Comparison of ENCODE assay signal across 8 cellular contexts in the genomic region with DNA sequence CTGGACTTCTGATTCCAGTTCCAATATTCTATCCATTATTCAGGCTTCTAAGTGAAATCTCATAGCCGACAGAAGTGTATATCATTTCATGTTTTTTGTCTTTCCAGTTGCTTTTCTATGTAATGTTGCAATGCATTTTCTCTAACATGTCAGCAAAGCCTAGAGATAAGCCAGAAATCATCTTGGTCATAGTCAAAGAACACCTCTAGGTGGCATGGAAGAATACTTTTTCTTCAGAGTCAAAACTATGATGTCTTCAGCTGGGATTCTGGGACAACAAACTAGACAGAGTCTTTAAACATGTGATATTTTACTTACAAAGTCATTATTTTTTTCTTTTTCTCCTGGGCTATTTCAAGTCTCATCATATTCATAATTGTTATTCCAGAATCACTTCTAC. TPM values are rescaled to one million over a fixed set of nuclear protein-coding genes. Genes with fewer than 3 reads are reported as not detected.
A peak's percentile ranks its signal among the peaks of the same experiment; 100 is the strongest.
DNase-seq lines count a peak whose midpoint lies in the region; ATAC-seq and TF ChIP-seq lines count a peak whose summit lies in the region.

No MANE protein-coding gene starts in this region.

- TF ChIP-seq CTCF in Panc1 (IDR thresholded peaks at IDR 0.05), result peak; percentile 19; the same call in 1 of the 2 replicates
- TF ChIP-seq CTCF in mesothelial cell of epicardium (IDR thresholded peaks at IDR 0.05; ENCODE audit: unreplicated experiment), result peak; percentile 28

- no peaks in the 10 kb centered on the region for H3K9me3 Mint-ChIP-seq in mesothelial cell of epicardium
- H3K9me3 Mint-ChIP-seq in activated naive CD4-positive, alpha-beta T cell treated with anti-CD3 and anti-CD28 coated beads, Interleukin-2, amount 10 ng/mL, durations not matched to agents 7 days and 5 days, result no peaks in the 10 kb centered on the region

- ATAC-seq in HG02798 (IDR thresholded peaks at IDR 0.05; ENCODE audit: poor library complexity, unreplicated experiment), result peak; percentile 41
- no peak for ATAC-seq in Panc1

- peak overlapping the region; percentile 60 for H3K27ac Mint-ChIP-seq in mesothelial cell of epicardium
- H3K27ac Mint-ChIP-seq in activated naive CD4-positive, alpha-beta T cell treated with anti-CD3 and anti-CD28 coated beads, Interleukin-2, amount 10 ng/mL, durations not matched to agents 7 days and 5 days, result no peak overlapping the region

- peaks cover 51% of the 10 kb centered on the region for H3K4me1 Mint-ChIP-seq in mesothelial cell of epicardium
- peaks cover 18% of the 10 kb centered on the region for H3K4me1 Mint-ChIP-seq in activated naive CD4-positive, alpha-beta T cell treated with anti-CD3 and anti-CD28 coated beads, Interleukin-2, amount 10 ng/mL, durations not matched to agents 7 days and 5 days

- H3K4me3 Mint-ChIP-seq in mesothelial cell of epicardium, result no peak overlapping the region
- no peak overlapping the region for H3K4me3 Mint-ChIP-seq in activated naive CD4-positive, alpha-beta T cell treated with anti-CD3 and anti-CD28 coated beads, Interleukin-2, amount 10 ng/mL, durations not matched to agents 7 days and 5 days

- intact Hi-C loops in Panc1 (cut with micrococcal nuclease; ENCODE audit: unreplicated experiment), result no loop called here

- peaks cover 17% of the 10 kb centered on the region for H3K27me3 ChIP-seq in Panc1 (ENCODE audit: control insufficient read depth, insufficient read depth, low read length)

- H3K27ac ChIP-seq in Panc1 (ENCODE audit: low read length), result no peak overlapping the region

- DNase-seq in DMS 273 (lab: John Stamatoyannopoulos, UW; ENCODE audit: unreplicated experiment) (peak; percentile 48), DMS 273 treated with DMSO at 0.1 percent for 48 hours (lab: John Stamatoyannopoulos, UW) (no peak), Panc1 (ENCODE audit: low read depth, low spot score) (peak; percentile 25), mesothelial cell of epicardium (ENCODE audit: low spot score in 2 of 2, unreplicated experiment in 2 of 2) (no peak), NCI-H1694 treated with DMSO at 0.1 percent for 48 hours (lab: John Stamatoyannopoulos, UW) (no peak), 8988T (no peak)
- DNase-seq in activated naive CD4-positive, alpha-beta T cell treated with anti-CD3 and anti-CD28 coated beads, Interleukin-2, amount 10 ng/mL, durations not matched to agents 7 days and 5 days, result no peak

- no TSS peak for BruUV-seq in Panc1 (replicated peaks; lab: Mats Ljungman, UMichigan)

- H3K4me3 ChIP-seq in Panc1 (ENCODE audit: low read depth in 2 of 2, low read length in 2 of 2), result no peak overlapping the region

- no peaks in the 10 kb centered on the region for H3K36me3 Mint-ChIP-seq in mesothelial cell of epicardium
- no peaks in the 10 kb centered on the region for H3K36me3 Mint-ChIP-seq in activated naive CD4-positive, alpha-beta T cell treated with anti-CD3 and anti-CD28 coated beads, Interleukin-2, amount 10 ng/mL, durations not matched to agents 7 days and 5 days

- peaks cover 12% of the 10 kb centered on the region for H3K27me3 Mint-ChIP-seq in mesothelial cell of epicardium (ENCODE audit: low read depth)
- H3K27me3 Mint-ChIP-seq in activated naive CD4-positive, alpha-beta T cell treated with anti-CD3 and anti-CD28 coated beads, Interleukin-2, amount 10 ng/mL, durations not matched to agents 7 days and 5 days, result peaks cover 40% of the 10 kb centered on the region

- no peaks in the 10 kb centered on the region for H3K9me3 ChIP-seq in Panc1 (ENCODE audit: control insufficient read depth, insufficient read depth, low read depth, low read length)

- POLR2A ChIA-PET in Panc1 (lab: Charles Lee), result no interaction called here

- H3K36me3 ChIP-seq in Panc1 (ENCODE audit: control insufficient read depth, insufficient read depth, low read length), result no peaks in the 10 kb centered on the region

- no peaks in the 10 kb centered on the region for H3K4me1 ChIP-seq in Panc1 (ENCODE audit: control insufficient read depth, insufficient read depth, low read length)

- CTCF ChIA-PET in Panc1 (lab: Charles Lee), result no interaction called here
- CTCF ChIA-PET in activated naive CD4-positive, alpha-beta T cell treated with anti-CD3 and anti-CD28 coated beads, Interleukin-2, amount 10 ng/mL, durations not matched to agents 7 days and 5 days (lab: Charles Lee), result interaction anchor here (0.6 to 2.1 kb wide), 8 partner anchors 14 to 116 kb away, joined by 3 to 25 read pairs (median 4); no protein-coding TSS in a partner anchor

- in situ Hi-C loops in Panc1 (cut with HindIII; ENCODE audit: low pct_unique_long_range_greater_than_20kb, low sequenced_read_pairs), result no loop called here

RNA-seq across cellular contexts. Expression of a gene that starts 4.4 kb away (rescaled TPM):
- total RNA-seq in Panc1 (2021; ENCODE audit: unreplicated experiment), result 0.87 TPM
- 1.2 TPM for polyA plus RNA-seq in Panc1 (2012; ENCODE audit: insufficient read length)
- 14.8 to 17.8 TPM (median 14.9 TPM) in 3 replicates for total RNA-seq in mesothelial cell of epicardium

RNA-seq across cellular contexts. Expression of a gene that starts 45.2 kb away (rescaled TPM):
- 11.6 TPM for total RNA-seq in Panc1 (2021; ENCODE audit: unreplicated experiment)
- 7.0 TPM for polyA plus RNA-seq in Panc1 (2012; ENCODE audit: insufficient read length)
- total RNA-seq in mesothelial cell of epicardium, result 17.4 to 18.2 TPM (median 17.4 TPM) in 3 replicates

Comparison
In these comparisons a context has a peak if more than half of its experiments do, and no peak if none do; other contexts are left out.
1. DNase-seq: peak in DMS 273 (single experiment) and Panc1 (single experiment); none in DMS 273 treated with DMSO at 0.1 percent for 48 hours (single experiment), mesothelial cell of epicardium (0 of 2), activated naive CD4-positive, alpha-beta T cell treated with anti-CD3 and anti-CD28 coated beads, Interleukin-2, amount 10 ng/mL, durations not matched to agents 7 days and 5 days (single experiment), NCI-H1694 treated with DMSO at 0.1 percent for 48 hours (single experiment) and 8988T (single experiment).